In the genomic region with DNA sequence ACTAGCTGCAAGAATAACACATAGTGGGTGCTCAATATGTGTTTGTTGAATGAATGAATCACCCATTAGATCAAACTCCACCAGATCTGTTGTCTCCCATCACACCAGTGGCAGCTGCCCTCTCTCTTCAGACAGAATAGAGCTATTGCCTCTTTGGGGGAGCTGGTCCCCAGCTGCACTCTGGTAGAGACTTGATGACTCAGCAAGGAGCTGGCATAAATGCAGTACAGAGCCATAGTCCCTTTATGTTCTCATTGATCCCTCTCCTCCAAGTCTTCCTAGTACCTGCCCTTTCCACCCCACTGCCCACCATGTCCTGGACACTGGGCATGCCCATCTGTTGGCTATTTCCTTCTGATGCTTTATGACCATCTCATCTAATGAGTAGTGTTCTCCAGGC, we compare ENCODE assay signal across 2 cellular contexts.
TF ChIP-seq lines count a peak whose summit lies in the region.

No MANE protein-coding gene starts in this region.

TF ChIP-seq in HepG2, 621 proteins besides CTCF, POLR2A, EP300 and RAD21 (continued from another document):
- no peak for TF ChIP-seq ZNF768 (CRISPR knock-in tag; IDR thresholded peaks at IDR 0.05)
- TF ChIP-seq MAFK (conservative IDR thresholded peaks at IDR 0.05 in 1 of 2, IDR thresholded peaks at IDR 0.05 in 1 of 2; ENCODE audit: low read length in 2 of 2): peak; percentile 43 to 75; a peak in 3 of 4 replicates
- peak; percentile 53 for TF ChIP-seq MAFF (IDR thresholded peaks at IDR 0.05; ENCODE audit: low read depth, low read length)
- TF ChIP-seq ZNF367 (CRISPR knock-in tag; IDR thresholded peaks at IDR 0.05; ENCODE audit: borderline replicate concordance): no peak
- TF ChIP-seq, protein P1, sequence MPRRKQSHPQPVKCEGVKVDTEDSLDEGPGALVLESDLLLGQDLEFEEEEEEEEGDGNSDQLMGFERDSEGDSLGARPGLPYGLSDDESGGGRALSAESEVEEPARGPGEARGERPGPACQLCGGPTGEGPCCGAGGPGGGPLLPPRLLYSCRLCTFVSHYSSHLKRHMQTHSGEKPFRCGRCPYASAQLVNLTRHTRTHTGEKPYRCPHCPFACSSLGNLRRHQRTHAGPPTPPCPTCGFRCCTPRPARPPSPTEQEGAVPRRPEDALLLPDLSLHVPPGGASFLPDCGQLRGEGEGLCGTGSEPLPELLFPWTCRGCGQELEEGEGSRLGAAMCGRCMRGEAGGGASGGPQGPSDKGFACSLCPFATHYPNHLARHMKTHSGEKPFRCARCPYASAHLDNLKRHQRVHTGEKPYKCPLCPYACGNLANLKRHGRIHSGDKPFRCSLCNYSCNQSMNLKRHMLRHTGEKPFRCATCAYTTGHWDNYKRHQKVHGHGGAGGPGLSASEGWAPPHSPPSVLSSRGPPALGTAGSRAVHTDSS (CRISPR knock-in tag; conservative IDR thresholded peaks at IDR 0.05): no peak
- no peak for TF ChIP-seq ZNF263 (CRISPR knock-in tag; IDR thresholded peaks at IDR 0.05)

TF ChIP-seq in K562, 482 proteins besides CTCF, POLR2A, EP300 and RAD21 (continued from another document):
- no peak for TF ChIP-seq ATF1 (CRISPR knock-in tag; IDR thresholded peaks at IDR 0.05)
- TF ChIP-seq ATF1 (tag; IDR thresholded peaks at IDR 0.05): no peak
